In genomic region chr13:42997381-42997780, GRCh38 we compare ENCODE assay signal across 10 cellular contexts. TPM values are rescaled to one million over a fixed set of nuclear protein-coding genes. Genes with fewer than 3 reads are reported as not detected.
DNase-seq lines count a peak whose midpoint lies in the region; ATAC-seq and TF ChIP-seq lines count a peak whose summit lies in the region.
"Had no signal": no experiment of that assay in that cellular context is flagged by ENCODE, and none has a peak within 500 bp of the region (broad histone marks: within the 10 kb centered on the region; RNA-seq: fewer than 3 reads in every experiment).

No MANE protein-coding gene starts in this region.

- H4K20me1 ChIP-seq in OCI-LY3 (ENCODE audit: insufficient read depth, low read length), result no peaks in the 10 kb centered on the region

- H3K9me3 ChIP-seq in OCI-LY3 (ENCODE audit: insufficient read depth, low read length) (0 out of 2 replicates have a peak, but pooled peaks cover 3% of the 10 kb centered on the region), uterus (no peaks in the 10 kb centered on the region)

- intact Hi-C loops in uterus (cut with DNase I; ENCODE audit: low total_unique reads), result no loop called here

- no peak overlapping the region for H2AFZ ChIP-seq in OCI-LY3 (ENCODE audit: low read depth, low read length)

- ATAC-seq in GM21423 (IDR thresholded peaks at IDR 0.05; ENCODE audit: unreplicated experiment), result peak; percentile 44
- ATAC-seq in foreskin keratinocyte, result no peak
- ATAC-seq in GM18867 (IDR thresholded peaks at IDR 0.05; ENCODE audit: unreplicated experiment), result no peak

- TF ChIP-seq CTCF in GM10248 (IDR thresholded peaks at IDR 0.05; ENCODE audit: control extremely low read depth, extremely low read depth, low read depth, missing control alignments), result no peak
- TF ChIP-seq CTCF in OCI-LY3 (IDR thresholded peaks at IDR 0.05; ENCODE audit: low read depth, low read length), result no peak
- TF ChIP-seq CTCF in foreskin keratinocyte (conservative IDR thresholded peaks at IDR 0.05), result no peak
- TF ChIP-seq CTCF in uterus (IDR thresholded peaks at IDR 0.05), result no peak

- H3K79me2 ChIP-seq in OCI-LY3 (ENCODE audit: low read length), result no peaks in the 10 kb centered on the region

- no peaks in the 10 kb centered on the region for H3K36me3 ChIP-seq in OCI-LY3 (replicated peaks; ENCODE audit: low read depth, low read length)
- H3K36me3 ChIP-seq in uterus, result no peaks in the 10 kb centered on the region

- CTCF ChIA-PET in GM10248 (lab: Yijun Ruan, JAX), result interaction anchor here (0.7 to 3.7 kb wide), 6 partner anchors 8 to 79 kb away, joined by 3 to 12 read pairs (median 6); no protein-coding TSS in a partner anchor

- H3K4me2 ChIP-seq in OCI-LY3 (ENCODE audit: low read length), result peak overlapping the region; percentile 39

- POLR2A ChIA-PET in GM10248 (lab: Yijun Ruan, JAX), result interaction anchor here (0.6 to 0.7 kb wide), 2 partner anchors 29 to 439 kb away, joined by 3 read pairs; no protein-coding TSS in a partner anchor

- H3K4me1 ChIP-seq in OCI-LY3 (ENCODE audit: low read length) (peaks cover 33% of the 10 kb centered on the region), foreskin keratinocyte (peaks cover 30% of the 10 kb centered on the region), uterus (no peaks in the 10 kb centered on the region)

- H3K4me3 ChIP-seq in OCI-LY3 (ENCODE audit: low read length) (peak overlapping the region; percentile 20; the same call in 1 of the 2 replicates), uterus (no peak overlapping the region)

- peak overlapping the region; percentile 13 for H3K27ac ChIP-seq in OCI-LY3 (ENCODE audit: low read length)
- H3K27ac ChIP-seq in foreskin keratinocyte, result peak overlapping the region; percentile 8
- no peak overlapping the region for H3K27ac ChIP-seq in uterus

- no peak overlapping the region for H3K9ac ChIP-seq in OCI-LY3 (ENCODE audit: low read length)

- no peak for TF ChIP-seq POLR2A in uterus (IDR thresholded peaks at IDR 0.05)

- peak; percentile 52 for DNase-seq in GM10248 (ENCODE audit: extremely low spot score)
- peak in 1 of 2 donors; percentile 42 for DNase-seq in foreskin keratinocyte
- no peak for DNase-seq in activated CD8-positive, alpha-beta memory T cell treated with anti-CD3 and anti-CD28 coated beads for 24 hours
- no peak for DNase-seq in HPDE6-E6E7 (ENCODE audit: extremely low spot score)
- no peak for DNase-seq in uterus
- DNase-seq: effector memory CD4-positive, alpha-beta T cell; NCI-H2171 had no signal

- no peaks in the 10 kb centered on the region for H3K27me3 ChIP-seq in OCI-LY3 (ENCODE audit: low read depth, low read length)
- H3K27me3 ChIP-seq in foreskin keratinocyte, result no peaks in the 10 kb centered on the region
- H3K27me3 ChIP-seq in uterus, result no peaks in the 10 kb centered on the region

RNA-seq across cellular contexts. Expression of gene EPSTI1, which starts 5.3 kb away (rescaled TPM):
- total RNA-seq in foreskin keratinocyte (16.0 and 26.2 TPM in 2 replicates), uterus (10 to 100 TPM in 2 of 4 donors, 1 to 10 TPM in 2; 6.5 to 16.9 (median 11.4) TPM)
- polyA plus RNA-seq in foreskin keratinocyte, result 12.5 and 18.6 TPM in 2 replicates

RNA-seq across cellular contexts. Expression of gene DNAJC15, which starts 26.0 kb away (rescaled TPM):
- 19.0 and 31.7 TPM in 2 replicates for total RNA-seq in foreskin keratinocyte
- 26.9 and 41.9 TPM in 2 replicates for polyA plus RNA-seq in foreskin keratinocyte
- total RNA-seq in uterus, result 10 to 100 TPM in 1 of 4 donors, 1 to 10 TPM in 3; 3.6 to 14.5 (median 6.1) TPM

Comparison
In these comparisons a context has a peak if more than half of its experiments do, and no peak if none do; other contexts are left out.
1. H3K27ac ChIP-seq: peak in OCI-LY3 (single experiment) and foreskin keratinocyte (single experiment); none in uterus (0 of 2).